1 cellular context compared by ENCODE assay signal in the genomic region with DNA sequence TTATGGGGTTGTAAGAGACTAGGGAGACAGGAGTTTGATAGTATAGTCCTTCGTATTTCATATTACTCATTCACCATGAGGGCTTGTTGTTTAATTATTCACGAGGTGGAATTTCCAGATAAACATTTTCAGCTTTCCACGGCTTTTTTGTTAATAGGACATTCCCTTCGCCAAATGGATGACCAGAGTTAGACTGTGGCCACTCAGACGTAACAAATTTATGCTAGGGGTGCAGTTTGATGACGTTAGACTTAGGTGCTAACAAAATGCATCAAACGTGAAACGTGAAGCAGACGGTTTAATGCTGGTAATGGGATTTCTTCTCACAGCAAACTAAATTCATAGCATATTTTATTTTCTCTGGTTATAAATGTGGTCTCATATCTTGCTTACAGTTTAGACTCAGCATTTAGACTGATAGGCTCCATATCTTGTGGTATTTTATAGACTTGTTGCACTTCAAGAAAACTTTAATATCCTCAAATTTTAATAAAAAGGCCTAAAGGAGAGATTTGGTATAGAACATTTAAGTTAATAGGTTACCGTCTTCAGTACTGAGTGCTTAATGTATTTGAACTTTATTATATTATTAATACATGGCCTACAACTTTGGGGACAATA.
TF ChIP-seq lines count a peak whose summit lies in the region.

No MANE protein-coding gene starts in this region.

TF ChIP-seq in K562, 482 proteins besides CTCF, POLR2A, EP300 and RAD21:
- no peak for TF ChIP-seq HDGF (IDR thresholded peaks at IDR 0.05)
- TF ChIP-seq C11orf30 (IDR thresholded peaks at IDR 0.05; ENCODE audit: low read depth): peak; percentile 75
- TF ChIP-seq, protein P1, sequence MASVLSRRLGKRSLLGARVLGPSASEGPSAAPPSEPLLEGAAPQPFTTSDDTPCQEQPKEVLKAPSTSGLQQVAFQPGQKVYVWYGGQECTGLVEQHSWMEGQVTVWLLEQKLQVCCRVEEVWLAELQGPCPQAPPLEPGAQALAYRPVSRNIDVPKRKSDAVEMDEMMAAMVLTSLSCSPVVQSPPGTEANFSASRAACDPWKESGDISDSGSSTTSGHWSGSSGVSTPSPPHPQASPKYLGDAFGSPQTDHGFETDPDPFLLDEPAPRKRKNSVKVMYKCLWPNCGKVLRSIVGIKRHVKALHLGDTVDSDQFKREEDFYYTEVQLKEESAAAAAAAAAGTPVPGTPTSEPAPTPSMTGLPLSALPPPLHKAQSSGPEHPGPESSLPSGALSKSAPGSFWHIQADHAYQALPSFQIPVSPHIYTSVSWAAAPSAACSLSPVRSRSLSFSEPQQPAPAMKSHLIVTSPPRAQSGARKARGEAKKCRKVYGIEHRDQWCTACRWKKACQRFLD (CRISPR knock-in tag; IDR thresholded peaks at IDR 0.05): no peak
- TF ChIP-seq, protein P2, sequence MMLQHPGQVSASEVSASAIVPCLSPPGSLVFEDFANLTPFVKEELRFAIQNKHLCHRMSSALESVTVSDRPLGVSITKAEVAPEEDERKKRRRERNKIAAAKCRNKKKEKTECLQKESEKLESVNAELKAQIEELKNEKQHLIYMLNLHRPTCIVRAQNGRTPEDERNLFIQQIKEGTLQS (IDR thresholded peaks at IDR 0.05): 0 out of 2 replicates have a peak, but pooled peaks have one; percentile 16
- TF ChIP-seq, protein P2 (CRISPR knock-in tag; conservative IDR thresholded peaks at IDR 0.05): no peak
- peak; percentile 96 for TF ChIP-seq CREM (IDR thresholded peaks at IDR 0.05; ENCODE audit: low read depth)
- TF ChIP-seq MAFG (tag; conservative IDR thresholded peaks at IDR 0.05): 0 out of 2 replicates have a peak, but pooled peaks have one; percentile 13
- peak; percentile 44; the same call in 1 of the 2 replicates for TF ChIP-seq BACH1 (tag; IDR thresholded peaks at IDR 0.05)
- TF ChIP-seq, protein P3, sequence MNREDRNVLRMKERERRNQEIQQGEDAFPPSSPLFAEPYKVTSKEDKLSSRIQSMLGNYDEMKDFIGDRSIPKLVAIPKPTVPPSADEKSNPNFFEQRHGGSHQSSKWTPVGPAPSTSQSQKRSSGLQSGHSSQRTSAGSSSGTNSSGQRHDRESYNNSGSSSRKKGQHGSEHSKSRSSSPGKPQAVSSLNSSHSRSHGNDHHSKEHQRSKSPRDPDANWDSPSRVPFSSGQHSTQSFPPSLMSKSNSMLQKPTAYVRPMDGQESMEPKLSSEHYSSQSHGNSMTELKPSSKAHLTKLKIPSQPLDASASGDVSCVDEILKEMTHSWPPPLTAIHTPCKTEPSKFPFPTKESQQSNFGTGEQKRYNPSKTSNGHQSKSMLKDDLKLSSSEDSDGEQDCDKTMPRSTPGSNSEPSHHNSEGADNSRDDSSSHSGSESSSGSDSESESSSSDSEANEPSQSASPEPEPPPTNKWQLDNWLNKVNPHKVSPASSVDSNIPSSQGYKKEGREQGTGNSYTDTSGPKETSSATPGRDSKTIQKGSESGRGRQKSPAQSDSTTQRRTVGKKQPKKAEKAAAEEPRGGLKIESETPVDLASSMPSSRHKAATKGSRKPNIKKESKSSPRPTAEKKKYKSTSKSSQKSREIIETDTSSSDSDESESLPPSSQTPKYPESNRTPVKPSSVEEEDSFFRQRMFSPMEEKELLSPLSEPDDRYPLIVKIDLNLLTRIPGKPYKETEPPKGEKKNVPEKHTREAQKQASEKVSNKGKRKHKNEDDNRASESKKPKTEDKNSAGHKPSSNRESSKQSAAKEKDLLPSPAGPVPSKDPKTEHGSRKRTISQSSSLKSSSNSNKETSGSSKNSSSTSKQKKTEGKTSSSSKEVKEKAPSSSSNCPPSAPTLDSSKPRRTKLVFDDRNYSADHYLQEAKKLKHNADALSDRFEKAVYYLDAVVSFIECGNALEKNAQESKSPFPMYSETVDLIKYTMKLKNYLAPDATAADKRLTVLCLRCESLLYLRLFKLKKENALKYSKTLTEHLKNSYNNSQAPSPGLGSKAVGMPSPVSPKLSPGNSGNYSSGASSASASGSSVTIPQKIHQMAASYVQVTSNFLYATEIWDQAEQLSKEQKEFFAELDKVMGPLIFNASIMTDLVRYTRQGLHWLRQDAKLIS (CRISPR knock-in tag; IDR thresholded peaks at IDR 0.05): 0 out of 2 replicates have a peak, but pooled peaks have one; percentile 58
- TF ChIP-seq CREB1 (IDR thresholded peaks at IDR 0.05): peak; percentile 90
- TF ChIP-seq CREB1 (CRISPR knock-in tag; IDR thresholded peaks at IDR 0.05): peak; percentile 81
- TF ChIP-seq FUS (optimal IDR thresholded peaks at IDR 0.05; ENCODE audit: low read depth, low read length): peak; percentile 4
- TF ChIP-seq, protein P4, sequence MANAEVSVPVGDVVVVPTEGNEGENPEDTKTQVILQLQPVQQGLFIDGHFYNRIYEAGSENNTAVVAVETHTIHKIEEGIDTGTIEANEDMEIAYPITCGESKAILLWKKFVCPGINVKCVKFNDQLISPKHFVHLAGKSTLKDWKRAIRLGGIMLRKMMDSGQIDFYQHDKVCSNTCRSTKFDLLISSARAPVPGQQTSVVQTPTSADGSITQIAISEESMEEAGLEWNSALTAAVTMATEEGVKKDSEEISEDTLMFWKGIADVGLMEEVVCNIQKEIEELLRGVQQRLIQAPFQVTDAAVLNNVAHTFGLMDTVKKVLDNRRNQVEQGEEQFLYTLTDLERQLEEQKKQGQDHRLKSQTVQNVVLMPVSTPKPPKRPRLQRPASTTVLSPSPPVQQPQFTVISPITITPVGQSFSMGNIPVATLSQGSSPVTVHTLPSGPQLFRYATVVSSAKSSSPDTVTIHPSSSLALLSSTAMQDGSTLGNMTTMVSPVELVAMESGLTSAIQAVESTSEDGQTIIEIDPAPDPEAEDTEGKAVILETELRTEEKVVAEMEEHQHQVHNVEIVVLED (CRISPR knock-in tag; IDR thresholded peaks at IDR 0.05): no peak
- TF ChIP-seq TRIM24 (IDR thresholded peaks at IDR 0.05): no peak
- TF ChIP-seq ZZZ3 (IDR thresholded peaks at IDR 0.05): no peak
- 0 out of 2 replicates have a peak, but pooled peaks have one; percentile 30 for TF ChIP-seq L3MBTL2 (IDR thresholded peaks at IDR 0.05)
- peak; percentile 52 for TF ChIP-seq POLR2H (tag; IDR thresholded peaks at IDR 0.05; ENCODE audit: low read depth)
- TF ChIP-seq RBFOX2 (IDR thresholded peaks at IDR 0.05; ENCODE audit: low read depth, low read length): peak; percentile 64
- peak; percentile 90 for TF ChIP-seq MTA1 (IDR thresholded peaks at IDR 0.05; ENCODE audit: borderline replicate concordance)
- peak in 1 of 3 experiments; percentile 31 for TF ChIP-seq YY1 (IDR thresholded peaks at IDR 0.05; ENCODE audit: borderline replicate concordance in 1 of 3, control insufficient read depth in 1 of 3, extremely low read depth in 1 of 3, insufficient read depth in 3 of 3, insufficient read length in 1 of 3, insufficient replicate concordance in 2 of 3, low read depth in 1 of 3, low read length in 2 of 3)
- no peak for TF ChIP-seq POLR2AphosphoS2 (IDR thresholded peaks at IDR 0.05; ENCODE audit: low read length)
- TF ChIP-seq SIN3A (IDR thresholded peaks at IDR 0.05; ENCODE audit: borderline replicate concordance in 2 of 2, control insufficient read depth in 1 of 2, low read depth in 2 of 2, low read length in 2 of 2): 0 out of 4 replicates have a peak, but pooled peaks of 1 of the 2 experiments have one; percentile 56
- peak; percentile 28 for TF ChIP-seq SAP30 (IDR thresholded peaks at IDR 0.05; ENCODE audit: borderline replicate concordance, insufficient read depth, low read depth, low read length, poor library complexity, severe bottlenecking)
- TF ChIP-seq JUND (IDR thresholded peaks at IDR 0.05; ENCODE audit: borderline replicate concordance, low read depth, low read length): no peak
- TF ChIP-seq JUND (tag; IDR thresholded peaks at IDR 0.05; ENCODE audit: borderline replicate concordance, low read depth, low read length): 0 out of 3 replicates have a peak, but pooled peaks have one; percentile 23
- peak; percentile 78 for TF ChIP-seq ZNF316 (IDR thresholded peaks at IDR 0.05)
- TF ChIP-seq ATF1 (CRISPR knock-in tag; IDR thresholded peaks at IDR 0.05): peak; percentile 51; the same call in 1 of the 2 replicates
- peak; percentile 91 for TF ChIP-seq ATF1 (tag; IDR thresholded peaks at IDR 0.05)
- no peak for TF ChIP-seq HDAC8 (tag; IDR thresholded peaks at IDR 0.05)
- TF ChIP-seq HCFC1 (IDR thresholded peaks at IDR 0.05; ENCODE audit: low read depth, low read length): 0 out of 2 replicates have a peak, but pooled peaks have one; percentile 26
- TF ChIP-seq CSDE1 (IDR thresholded peaks at IDR 0.05): 0 out of 4 replicates have a peak, but pooled peaks of 1 of the 2 experiments have one; percentile 44
- TF ChIP-seq, protein P5, sequence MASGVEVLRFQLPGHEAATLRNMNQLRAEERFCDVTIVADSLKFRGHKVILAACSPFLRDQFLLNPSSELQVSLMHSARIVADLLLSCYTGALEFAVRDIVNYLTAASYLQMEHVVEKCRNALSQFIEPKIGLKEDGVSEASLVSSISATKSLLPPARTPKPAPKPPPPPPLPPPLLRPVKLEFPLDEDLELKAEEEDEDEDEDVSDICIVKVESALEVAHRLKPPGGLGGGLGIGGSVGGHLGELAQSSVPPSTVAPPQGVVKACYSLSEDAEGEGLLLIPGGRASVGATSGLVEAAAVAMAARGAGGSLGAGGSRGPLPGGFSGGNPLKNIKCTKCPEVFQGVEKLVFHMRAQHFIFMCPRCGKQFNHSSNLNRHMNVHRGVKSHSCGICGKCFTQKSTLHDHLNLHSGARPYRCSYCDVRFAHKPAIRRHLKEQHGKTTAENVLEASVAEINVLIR (CRISPR knock-in tag; IDR thresholded peaks at IDR 0.05): 0 out of 2 replicates have a peak, but pooled peaks have one; percentile 60
